1 cellular context compared by ENCODE assay signal in genomic region chr3:109396811-109397210, GRCh38.
TF ChIP-seq lines count a peak whose summit lies in the region.

No MANE protein-coding gene starts in this region.

TF ChIP-seq in WTC11, 78 proteins besides CTCF, POLR2A, EP300 and RAD21 (continued from another document):
- TF ChIP-seq ETV6 (CRISPR knock-in tag; IDR thresholded peaks at IDR 0.05) = no peak
